Comparison of ENCODE assay signal across 13 cellular contexts in the genomic region with DNA sequence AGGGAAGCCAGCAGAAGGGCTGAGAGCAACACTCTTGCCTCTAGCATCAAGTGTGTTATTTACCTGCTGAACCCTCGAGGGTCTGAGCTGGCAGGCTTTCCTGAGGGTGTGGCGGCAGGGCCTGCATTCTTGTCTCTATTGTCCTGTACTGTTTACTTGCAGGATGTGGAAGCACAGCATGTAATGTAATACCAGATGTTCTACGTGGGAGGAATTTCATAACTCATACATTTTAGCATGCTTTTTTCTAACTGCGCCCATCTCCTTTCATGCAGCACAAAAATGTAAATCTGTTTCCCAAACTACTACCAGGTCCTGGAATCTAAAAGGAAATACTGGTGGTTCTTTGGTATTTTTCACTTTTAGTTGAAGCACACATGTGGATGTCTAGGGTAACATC.
DNase-seq lines count a peak whose midpoint lies in the region; ATAC-seq and TF ChIP-seq lines count a peak whose summit lies in the region.
"Had no signal": no experiment of that assay in that cellular context is flagged by ENCODE, and none has a peak within 500 bp of the region (broad histone marks: within the 10 kb centered on the region; RNA-seq: fewer than 3 reads in every experiment).

No MANE protein-coding gene starts in this region.

- H3K9me3 ChIP-seq in adipocyte (ENCODE audit: control insufficient read depth, low read length) (no peaks in the 10 kb centered on the region), right cardiac atrium (ENCODE audit: control insufficient read depth, low read length) (no peaks in the 10 kb centered on the region), upper lobe of left lung (no peaks in the 10 kb centered on the region)

- TF ChIP-seq POLR2A in upper lobe of left lung (IDR thresholded peaks at IDR 0.05): no peak

- TF ChIP-seq EP300 in upper lobe of left lung (IDR thresholded peaks at IDR 0.05): peak; percentile 66 to 97 (median 85)

- H3K4me1 ChIP-seq in adipocyte (ENCODE audit: control insufficient read depth, insufficient read depth, low read length) (peaks cover 34% of the 10 kb centered on the region), right cardiac atrium (ENCODE audit: control insufficient read depth, insufficient read depth, low read length) (peaks cover 15% of the 10 kb centered on the region), upper lobe of left lung (peaks cover 32 to 40% (median 38%) of the 10 kb centered on the region in 4 donors)

- intact Hi-C loops in right cardiac atrium (cut with DNase I): no loop called here

- H3K27ac ChIP-seq in right cardiac atrium (ENCODE audit: low read length): peak overlapping the region; percentile 56
- peak overlapping the region; percentile 61 to 86 (median 75) for H3K27ac ChIP-seq in upper lobe of left lung

- H3K27me3 ChIP-seq in adipocyte (replicated peaks; ENCODE audit: control insufficient read depth, insufficient read depth, low read length): no peaks in the 10 kb centered on the region
- H3K27me3 ChIP-seq in right cardiac atrium (ENCODE audit: control insufficient read depth, insufficient read depth): no peaks in the 10 kb centered on the region
- no peaks in the 10 kb centered on the region for H3K27me3 ChIP-seq in upper lobe of left lung

- H3K4me3 ChIP-seq in adipocyte (ENCODE audit: low read length) (no peak overlapping the region), right cardiac atrium (ENCODE audit: low read length) (no peak overlapping the region), upper lobe of left lung (no peak overlapping the region)

- H3K9ac ChIP-seq in adipocyte (ENCODE audit: low read length): peak overlapping the region; percentile 41

- ATAC-seq in right cardiac atrium (peak in 1 of 2 donors; percentile 27), upper lobe of left lung (ENCODE audit: low FRiP score in 2 of 2) (peak; percentile 53 to 86)
- ATAC-seq: activated naive CD4-positive, alpha-beta T cell treated with anti-CD3 and anti-CD28 coated beads, Interleukin-2, amount 50 U/mL, for 72 hours had no signal

- H3K36me3 ChIP-seq in adipocyte (ENCODE audit: control insufficient read depth, insufficient read depth, low read length, severe bottlenecking) (peaks cover 13% of the 10 kb centered on the region), upper lobe of left lung (no peaks in the 10 kb centered on the region)

- DNase-seq in NCI-H1417 (lab: John Stamatoyannopoulos, UW): peak; percentile 13 to 60 (median 55)
- DNase-seq in NCI-H1417 treated with DMSO at 0.1 percent for 48 hours (lab: John Stamatoyannopoulos, UW): no peak
- DNase-seq in adipocyte (ENCODE audit: low read depth): peak; percentile 78
- DNase-seq in right cardiac atrium: peak in 2 of 3 donors; percentile 16 to 55
- DNase-seq in upper lobe of left lung: peak; percentile 8 to 57
- DNase-seq in activated CD4-positive, alpha-beta T cell treated with anti-CD3 and anti-CD28 coated beads, Interleukin-2, amount 50 U/mL, for 1 hour: no peak
- DNase-seq in superior temporal gyrus (ENCODE audit: extremely low spot score): no peak
- no peak for DNase-seq in hippocampal formation (lab: John Stamatoyannopoulos, UW)
- DNase-seq: 8988T, hypothalamus, NCI-H2081, retina had no signal

- no peak for TF ChIP-seq CTCF in upper lobe of left lung (IDR thresholded peaks at IDR 0.05)

- WGBS in right cardiac atrium: 67% methylated on average over 4 of the region's 4 CpGs
- 46 to 56% methylated on average over 4 of the region's 4 CpGs for WGBS in upper lobe of left lung, 2 donors

Comparison
In these comparisons a context has a peak if more than half of its experiments do, and no peak if none do; other contexts are left out.
1. DNase-seq: peak in NCI-H1417 (3 of 3), adipocyte (single experiment), right cardiac atrium (2 of 3) and upper lobe of left lung (2 of 2); none in NCI-H1417 treated with DMSO at 0.1 percent for 48 hours (single experiment), activated CD4-positive, alpha-beta T cell treated with anti-CD3 and anti-CD28 coated beads, Interleukin-2, amount 50 U/mL, for 1 hour (single experiment), superior temporal gyrus (single experiment) and hippocampal formation (0 of 2).